8 cellular contexts compared by ENCODE assay signal in genomic region chr5:132753135-132753987, GRCh38. TPM values are rescaled to one million over a fixed set of nuclear protein-coding genes. Genes with fewer than 3 reads are reported as not detected.
DNase-seq lines count a peak whose midpoint lies in the region; ATAC-seq and TF ChIP-seq lines count a peak whose summit lies in the region.

No MANE protein-coding gene starts in this region.

- TF ChIP-seq CTCF in SK-N-SH (IDR thresholded peaks at IDR 0.05) (peak; percentile 42), ovary (IDR thresholded peaks at IDR 0.05) (no peak)

- intact Hi-C loops in head of caudate nucleus (cut with DNase I) (loop anchor here (5.0 kb wide), 2 partner anchors 114 to 204 kb away; partner anchors contain the start of genes GDF9 and UQCRQ), ovary (cut with DNase I) (no loop called here)

- TF ChIP-seq EP300 in SK-N-SH (IDR thresholded peaks at IDR 0.05; ENCODE audit: borderline replicate concordance in 1 of 2, low read depth in 1 of 2, low read length in 1 of 2) (no peak), ovary (IDR thresholded peaks at IDR 0.05) (no peak)

- H3F3A ChIP-seq in SK-N-SH (replicated peaks; ENCODE audit: insufficient read depth), result no peaks in the 10 kb centered on the region

- CTCF ChIA-PET in activated naive CD4-positive, alpha-beta T cell treated with anti-CD3 and anti-CD28 coated beads, Interleukin-2, amount 10 ng/mL, durations not matched to agents 7 days and 5 days (lab: Charles Lee), result interaction anchor here (0.9 to 4.4 kb wide), 9 partner anchors 14 to 253 kb away, joined by 3 to 37 read pairs (median 5); partner anchors contain the start of gene KIF3A
- CTCF ChIA-PET in SK-N-SH (lab: Yijun Ruan, JAX), result interaction anchor here (1.0 to 10.4 kb wide), 12 partner anchors 8 to 77 kb away, joined by 3 to 98 read pairs (median 6); partner anchors contain the start of gene SHROOM1

- DNase-seq in activated naive CD4-positive, alpha-beta T cell treated with anti-CD3 and anti-CD28 coated beads, Interleukin-2, amount 10 ng/mL, durations not matched to agents 7 days and 5 days, result peak; percentile 36
- DNase-seq in activated naive CD4-positive, alpha-beta T cell treated with anti-CD3 and anti-CD28 coated beads, Interleukin-2, amount 50 U/mL, for 16 hours, result no peak
- DNase-seq in SK-N-SH (peak; percentile 47), head of caudate nucleus (peak; percentile 61 to 90 (median 80)), superior temporal gyrus (ENCODE audit: extremely low spot score) (peak; percentile 85), ovary (no peak)
- DNase-seq in T-helper 2 cell treated with Interferon-gamma antibody and Interleukin-4, amounts not matched to agents 5 μg/mL and 100 μg/mL, for 36 hours (ENCODE audit: low spot score), result no peak

- no peak overlapping the region for H3K4me2 ChIP-seq in SK-N-SH

- 93% methylated on average over 2 of the region's 2 CpGs for WGBS in SK-N-SH (ENCODE audit: low lambda C conversion rate)
- 53 to 65% (median 57%) methylated on average over 2 of the region's 2 CpGs for WGBS in ovary, 3 donors

- peaks cover 4% of the 10 kb centered on the region for H3K27me3 Mint-ChIP-seq in activated naive CD4-positive, alpha-beta T cell treated with anti-CD3 and anti-CD28 coated beads, Interleukin-2, amount 10 ng/mL, durations not matched to agents 7 days and 5 days
- H3K27me3 Mint-ChIP-seq in T-helper 2 cell treated with Interferon-gamma antibody and Interleukin-4, amounts not matched to agents 5 μg/mL and 100 μg/mL, for 36 hours (ENCODE audit: low read depth), result peaks cover 6% of the 10 kb centered on the region

- H3K4me3 ChIP-seq in SK-N-SH (ENCODE audit: low read depth in 2 of 2, low read length in 1 of 2) (no peak overlapping the region), ovary (no peak overlapping the region)

- no peak for TF ChIP-seq POLR2A in ovary (IDR thresholded peaks at IDR 0.05)

- POLR2A ChIA-PET in SK-N-SH (lab: Yijun Ruan, JAX), result interaction anchor here (0.6 kb wide), 1 partner anchor 110 kb away, joined by 3 read pairs; no protein-coding TSS in a partner anchor

- H3K4me3 Mint-ChIP-seq in activated naive CD4-positive, alpha-beta T cell treated with anti-CD3 and anti-CD28 coated beads, Interleukin-2, amount 10 ng/mL, durations not matched to agents 7 days and 5 days, result no peak overlapping the region
- no peak overlapping the region for H3K4me3 Mint-ChIP-seq in T-helper 2 cell treated with Interferon-gamma antibody and Interleukin-4, amounts not matched to agents 5 μg/mL and 100 μg/mL, for 36 hours

- no peaks in the 10 kb centered on the region for H3K9me3 Mint-ChIP-seq in activated naive CD4-positive, alpha-beta T cell treated with anti-CD3 and anti-CD28 coated beads, Interleukin-2, amount 10 ng/mL, durations not matched to agents 7 days and 5 days
- no peaks in the 10 kb centered on the region for H3K9me3 Mint-ChIP-seq in T-helper 2 cell treated with Interferon-gamma antibody and Interleukin-4, amounts not matched to agents 5 μg/mL and 100 μg/mL, for 36 hours

- no peak overlapping the region for H2AFZ ChIP-seq in SK-N-SH (ENCODE audit: low read depth)

- peaks cover 10% of the 10 kb centered on the region in 2 experiments for H3K36me3 ChIP-seq in SK-N-SH (replicated peaks in 1 of 2; ENCODE audit: control insufficient read depth in 1 of 2, insufficient read depth in 2 of 2, low read length in 1 of 2)
- no peaks in the 10 kb centered on the region for H3K36me3 ChIP-seq in ovary

- H3K27ac ChIP-seq in SK-N-SH (ENCODE audit: low read depth in 2 of 2, low read length in 1 of 2) (no peak overlapping the region), ovary (no peak overlapping the region)

- peaks cover 10% of the 10 kb centered on the region for H3K4me1 Mint-ChIP-seq in activated naive CD4-positive, alpha-beta T cell treated with anti-CD3 and anti-CD28 coated beads, Interleukin-2, amount 10 ng/mL, durations not matched to agents 7 days and 5 days
- peaks cover 21% of the 10 kb centered on the region for H3K4me1 Mint-ChIP-seq in T-helper 2 cell treated with Interferon-gamma antibody and Interleukin-4, amounts not matched to agents 5 μg/mL and 100 μg/mL, for 36 hours (ENCODE audit: low read depth)

- no peaks in the 10 kb centered on the region for H3K9me2 ChIP-seq in SK-N-SH

- H3K9me3 ChIP-seq in SK-N-SH (no peaks in the 10 kb centered on the region), ovary (no peaks in the 10 kb centered on the region)

- no peaks in the 10 kb centered on the region for H3K79me2 ChIP-seq in SK-N-SH (ENCODE audit: insufficient read depth)

- no peaks in the 10 kb centered on the region for H4K20me1 ChIP-seq in SK-N-SH (ENCODE audit: insufficient read depth)

- no peak for ATAC-seq in GM19324 (IDR thresholded peaks at IDR 0.05; ENCODE audit: low FRiP score, unreplicated experiment)

- H3K27me3 ChIP-seq in SK-N-SH (ENCODE audit: insufficient read depth), result no peaks in the 10 kb centered on the region
- no peaks in the 10 kb centered on the region for H3K27me3 ChIP-seq in ovary

- no peak overlapping the region for H3K27ac Mint-ChIP-seq in activated naive CD4-positive, alpha-beta T cell treated with anti-CD3 and anti-CD28 coated beads, Interleukin-2, amount 10 ng/mL, durations not matched to agents 7 days and 5 days
- no peak overlapping the region for H3K27ac Mint-ChIP-seq in T-helper 2 cell treated with Interferon-gamma antibody and Interleukin-4, amounts not matched to agents 5 μg/mL and 100 μg/mL, for 36 hours

- no peaks in the 10 kb centered on the region for H3K4me1 ChIP-seq in SK-N-SH (ENCODE audit: control insufficient read depth in 1 of 2, insufficient read depth in 2 of 2, low read depth in 1 of 2, low read length in 1 of 2)
- H3K4me1 ChIP-seq in ovary (ENCODE audit: insufficient read depth), result no peaks in the 10 kb centered on the region

- TF ChIP-seq RAD21 in SK-N-SH (IDR thresholded peaks at IDR 0.05; ENCODE audit: low read length), result peak; percentile 58

- peaks cover 2% of the 10 kb centered on the region for H3K36me3 Mint-ChIP-seq in activated naive CD4-positive, alpha-beta T cell treated with anti-CD3 and anti-CD28 coated beads, Interleukin-2, amount 10 ng/mL, durations not matched to agents 7 days and 5 days
- H3K36me3 Mint-ChIP-seq in T-helper 2 cell treated with Interferon-gamma antibody and Interleukin-4, amounts not matched to agents 5 μg/mL and 100 μg/mL, for 36 hours (ENCODE audit: low read depth), result peaks cover 14% of the 10 kb centered on the region

- H3K9ac ChIP-seq in SK-N-SH, result no peak overlapping the region

TF ChIP-seq in SK-N-SH, 30 proteins besides CTCF, POLR2A, EP300 and RAD21:
- TF ChIP-seq GATA2 (CRISPR knock-in tag; IDR thresholded peaks at IDR 0.05), result no peak
- TF ChIP-seq, protein P1, sequence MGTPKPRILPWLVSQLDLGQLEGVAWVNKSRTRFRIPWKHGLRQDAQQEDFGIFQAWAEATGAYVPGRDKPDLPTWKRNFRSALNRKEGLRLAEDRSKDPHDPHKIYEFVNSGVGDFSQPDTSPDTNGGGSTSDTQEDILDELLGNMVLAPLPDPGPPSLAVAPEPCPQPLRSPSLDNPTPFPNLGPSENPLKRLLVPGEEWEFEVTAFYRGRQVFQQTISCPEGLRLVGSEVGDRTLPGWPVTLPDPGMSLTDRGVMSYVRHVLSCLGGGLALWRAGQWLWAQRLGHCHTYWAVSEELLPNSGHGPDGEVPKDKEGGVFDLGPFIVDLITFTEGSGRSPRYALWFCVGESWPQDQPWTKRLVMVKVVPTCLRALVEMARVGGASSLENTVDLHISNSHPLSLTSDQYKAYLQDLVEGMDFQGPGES (IDR thresholded peaks at IDR 0.05; ENCODE audit: low read depth, low read length), result no peak
- TF ChIP-seq YY1 (IDR thresholded peaks at IDR 0.05; ENCODE audit: low read depth), result no peak
- no peak for TF ChIP-seq FOXJ3 (CRISPR knock-in tag; IDR thresholded peaks at IDR 0.05)
- TF ChIP-seq SMC3 (IDR thresholded peaks at IDR 0.05; ENCODE audit: low read depth, low read length), result peak; percentile 54
- TF ChIP-seq MEF2A (IDR thresholded peaks at IDR 0.05; ENCODE audit: borderline replicate concordance, low read depth), result no peak

RNA-seq across cellular contexts. Expression of gene CCNI2, which starts 6.1 kb away (rescaled TPM):
- polyA plus RNA-seq in SK-N-SH (2012; rRNA removed), result 0.05 and 0.34 TPM in 2 replicates
- polyA plus RNA-seq in SK-N-SH (2012; cell fraction: cytosol; rRNA removed), result 0.06 and 0.16 TPM in 2 replicates
- 0.41 and 0.56 TPM in 2 replicates for polyA plus RNA-seq in SK-N-SH (2012; cell fraction: nucleus; rRNA removed)
- total RNA-seq in ovary, result 1 to 10 TPM in 1 of 7 donors, under 1 TPM in 1, not detected in 5; 0.10 to 1.4 TPM
- polyA plus RNA-seq in ovary, result under 1 TPM; 0.32 to 0.67 TPM

RNA-seq across cellular contexts. Expression of gene KIF3A, which starts 16.0 kb away (rescaled TPM):
- polyA plus RNA-seq in SK-N-SH (2012; rRNA removed) (5.1 and 5.2 TPM in 2 replicates), ovary (1 to 10 TPM; 4.2 to 9.0 TPM)
- polyA plus RNA-seq in SK-N-SH (2012; cell fraction: cytosol; rRNA removed), result 6.2 and 9.3 TPM in 2 replicates
- 7.2 and 11.8 TPM in 2 replicates for polyA plus RNA-seq in SK-N-SH (2012; cell fraction: nucleus; rRNA removed)
- 10 to 100 TPM in 4 of 7 donors, 1 to 10 TPM in 3; 8.0 to 13.0 (median 11.3) TPM for total RNA-seq in ovary

RNA-seq across cellular contexts. Expression of gene SEPTIN8, which starts 23.7 kb away (rescaled TPM):
- polyA plus RNA-seq in SK-N-SH (2012; rRNA removed) (54.9 and 57.6 TPM in 2 replicates), ovary (10 to 100 TPM; 23.5 to 36.8 TPM)
- polyA plus RNA-seq in SK-N-SH (2012; cell fraction: cytosol; rRNA removed), result 39.8 and 45.4 TPM in 2 replicates
- polyA plus RNA-seq in SK-N-SH (2012; cell fraction: nucleus; rRNA removed), result 106 and 142 TPM in 2 replicates
- 10 to 100 TPM; 18.7 to 54.5 (median 40.3) TPM for total RNA-seq in ovary

RNA-seq across cellular contexts. Expression of gene SOWAHA, which starts 59.7 kb away (rescaled TPM):
- polyA plus RNA-seq in SK-N-SH (2012; rRNA removed) (0.23 and 0.30 TPM in 2 replicates), ovary (under 1 TPM; 0.05 to 0.07 TPM)
- polyA plus RNA-seq in SK-N-SH (2012; cell fraction: cytosol; rRNA removed), result 0.22 and 0.25 TPM in 2 replicates
- polyA plus RNA-seq in SK-N-SH (2012; cell fraction: nucleus; rRNA removed), result 0.11 and 0.14 TPM in 2 replicates
- 1 to 10 TPM in 1 of 7 donors, under 1 TPM in 5, not detected in 1; 0.23 to 2.2 (median 0.64) TPM for total RNA-seq in ovary

Comparison
In these comparisons a context has a peak if more than half of its experiments do, and no peak if none do; other contexts are left out.
1. DNase-seq: peak in activated naive CD4-positive, alpha-beta T cell treated with anti-CD3 and anti-CD28 coated beads, Interleukin-2, amount 10 ng/mL, durations not matched to agents 7 days and 5 days (single experiment), SK-N-SH (single experiment), head of caudate nucleus (42 of 42) and superior temporal gyrus (single experiment); none in activated naive CD4-positive, alpha-beta T cell treated with anti-CD3 and anti-CD28 coated beads, Interleukin-2, amount 50 U/mL, for 16 hours (single experiment), T-helper 2 cell treated with Interferon-gamma antibody and Interleukin-4, amounts not matched to agents 5 μg/mL and 100 μg/mL, for 36 hours (single experiment) and ovary (0 of 5).